Comparison of ENCODE assay signal across 9 cellular contexts in genomic region chr17:31313982-31314787, GRCh38. TPM values are rescaled to one million over a fixed set of nuclear protein-coding genes. Genes with fewer than 3 reads are reported as not detected.
DNase-seq lines count a peak whose midpoint lies in the region; ATAC-seq and TF ChIP-seq lines count a peak whose summit lies in the region.
"Had no signal": no experiment of that assay in that cellular context is flagged by ENCODE, and none has a peak within 500 bp of the region (broad histone marks: within the 10 kb centered on the region; RNA-seq: fewer than 3 reads in every experiment).

EVI2B (minus strand) TSS chr17:31314054; CDS start chr17:31305609, 8,445 bp downstream.

- CTCF ChIA-PET in PC-3 (lab: Charles Lee): no interaction called here

- intact Hi-C loops in PC-3 (cut with micrococcal nuclease): loop anchor here (10.0 kb wide), 1 partner anchor 51 kb away; no protein-coding TSS in a partner anchor

- H3K4me3 ChIP-seq in PC-3 (ENCODE audit: low read length): peak within 1 kb of the TSS; percentile 15; the same call in 1 of the 2 replicates
- H3K4me3 ChIP-seq in skin epidermis: peak within 1 kb of the TSS; percentile 14 to 38 (median 20)

- no peaks in the 10 kb centered on the region for H3F3A ChIP-seq in PC-3 (ENCODE audit: low read length, unreplicated experiment)

- BruUV-seq in PC-3 (replicated peaks; lab: Mats Ljungman, UMichigan): no TSS peak

- no peaks in the 10 kb centered on the region for H3K27me3 ChIP-seq in PC-3 (ENCODE audit: low read length)

- no peaks in the 10 kb centered on the region for H3K9me2 ChIP-seq in PC-3 (replicated peaks; ENCODE audit: low read length)

- DNase-seq in activated naive CD4-positive, alpha-beta T cell treated with Interleukin-2 at 50 U/mL for 16 hours: no peak
- DNase-seq in PC-3 (peak; percentile 82), hypothalamus (lab: John Stamatoyannopoulos, UW) (no peak)
- DNase-seq in effector CD4-positive, alpha-beta T cell: peak; percentile 26

- POLR2A ChIA-PET in PC-3 (lab: Charles Lee; ENCODE audit: unreplicated experiment): no interaction called here

- no peak for TF ChIP-seq CTCF in PC-3 (conservative IDR thresholded peaks at IDR 0.05; ENCODE audit: low read depth, low read length)

- H3K27ac ChIP-seq in PC-3 (ENCODE audit: low read length) (peak within 1 kb of the TSS; percentile 72), skin epidermis (peak within 1 kb of the TSS in 16 of 21 experiments; percentile 1 to 96 (median 74))

- no peaks in the 10 kb centered on the region for H4K20me1 ChIP-seq in PC-3 (ENCODE audit: low read length)

- peak within 1 kb of the TSS; percentile 72 for H3K4me2 ChIP-seq in PC-3 (ENCODE audit: low read length)

- peak within 1 kb of the TSS; percentile 95 for H3K27ac Mint-ChIP-seq in activated naive CD4-positive, alpha-beta T cell treated with anti-CD3 and anti-CD28 coated beads, Interleukin-2, amount 50 U/mL, for 24 hours
- H3K27ac Mint-ChIP-seq: brain had no signal

- peak; percentile 98 for ATAC-seq in PC-3
- ATAC-seq in HG02970 (IDR thresholded peaks at IDR 0.05; ENCODE audit: low FRiP score, unreplicated experiment): no peak
- ATAC-seq in GM21390 (IDR thresholded peaks at IDR 0.05; ENCODE audit: unreplicated experiment): no peak

- H3K4me1 Mint-ChIP-seq in activated naive CD4-positive, alpha-beta T cell treated with anti-CD3 and anti-CD28 coated beads, Interleukin-2, amount 50 U/mL, for 24 hours: peaks cover 61% of the 10 kb centered on the region

- no peaks in the 10 kb centered on the region for H3K36me3 ChIP-seq in PC-3 (ENCODE audit: low read depth, low read length)

- peak within 1 kb of the TSS; percentile 26; the same call in 1 of the 2 replicates for H3K9ac ChIP-seq in PC-3 (ENCODE audit: low read length)

- no peaks in the 10 kb centered on the region for H3K27me3 Mint-ChIP-seq in activated naive CD4-positive, alpha-beta T cell treated with anti-CD3 and anti-CD28 coated beads, Interleukin-2, amount 50 U/mL, for 24 hours
- H3K27me3 Mint-ChIP-seq: brain had no signal

- H3K36me3 Mint-ChIP-seq in activated naive CD4-positive, alpha-beta T cell treated with anti-CD3 and anti-CD28 coated beads, Interleukin-2, amount 50 U/mL, for 24 hours: peaks cover 12% of the 10 kb centered on the region

- no peaks in the 10 kb centered on the region for H3K9me3 Mint-ChIP-seq in activated naive CD4-positive, alpha-beta T cell treated with anti-CD3 and anti-CD28 coated beads, Interleukin-2, amount 50 U/mL, for 24 hours
- H3K9me3 Mint-ChIP-seq: brain had no signal

- peaks cover 17% of the 10 kb centered on the region for H3K4me1 ChIP-seq in PC-3 (ENCODE audit: insufficient read depth, low read length)

- no peak within 1 kb of the TSS for H2AFZ ChIP-seq in PC-3 (ENCODE audit: low read length)

- peak within 1 kb of the TSS; percentile 87 for H3K4me3 Mint-ChIP-seq in activated naive CD4-positive, alpha-beta T cell treated with anti-CD3 and anti-CD28 coated beads, Interleukin-2, amount 50 U/mL, for 24 hours
- H3K4me3 Mint-ChIP-seq: brain had no signal

- H3K9me3 ChIP-seq in PC-3 (ENCODE audit: low read length): no peaks in the 10 kb centered on the region

- H3K79me2 ChIP-seq in PC-3 (ENCODE audit: low read length): no peaks in the 10 kb centered on the region

RNA-seq across cellular contexts. Expression of gene EVI2B, which starts in this region (rescaled TPM):
- total RNA-seq in PC-3 (2014; rRNA removed): 0.11 TPM in 1 of 2 replicates, not detected in the other

Comparison
In these comparisons a context has a peak if more than half of its experiments do, and no peak if none do; other contexts are left out.
1. Peak in DNase-seq, ATAC-seq, H3K4me3 ChIP-seq, H3K27ac ChIP-seq, H3K9ac ChIP-seq and H3K4me2 ChIP-seq in PC-3; RNA of the gene not detected or under 1 TPM.